In genomic region chr19:3194703-3195087, GRCh38 we compare ENCODE assay signal across 32 cellular contexts. TPM values are rescaled to one million over a fixed set of nuclear protein-coding genes. Genes with fewer than 3 reads are reported as not detected.
"Had no signal": no experiment of that assay in that cellular context is flagged by ENCODE, and none has a peak within 500 bp of the region (broad histone marks: within the 10 kb centered on the region; RNA-seq: fewer than 3 reads in every experiment).

No MANE protein-coding gene starts in this region.

- H3K27me3 Mint-ChIP-seq: dendritic cell treated with granulocyte-macrophage colony-stimulating factor and Interleukin-4, amounts not matched to agents 40 ng/mL and 50 ng/mL, for 4 days; effector memory CD8-positive, alpha-beta T cell; naive B cell; naive thymus-derived CD8-positive, alpha-beta T cell had no signal

- H3K9me3 Mint-ChIP-seq: dendritic cell treated with granulocyte-macrophage colony-stimulating factor and Interleukin-4, amounts not matched to agents 40 ng/mL and 50 ng/mL, for 4 days; effector memory CD8-positive, alpha-beta T cell; endodermal cell; mesothelial cell of epicardium; naive B cell; naive thymus-derived CD8-positive, alpha-beta T cell had no signal

- H3K9me3 ChIP-seq: esophagus squamous epithelium, gastrocnemius medialis, heart right ventricle, left lung, lower lobe of right lung, mucosa of descending colon had no signal

- H3K4me1 Mint-ChIP-seq: endodermal cell, mesothelial cell of epicardium had no signal

- H3K27ac ChIP-seq: epithelial cell of prostate, esophagus squamous epithelium, gastrocnemius medialis, heart right ventricle, left lung, lower lobe of right lung had no signal

- DNase-seq: cortex of kidney; effector CD8-positive, alpha-beta T cell; effector memory CD8-positive, alpha-beta T cell; endodermal cell; esophagus squamous epithelium; foreskin fibroblast; foreskin melanocyte; gastrocnemius medialis; glutamatergic neuron; head of caudate nucleus; heart right ventricle; hippocampal formation; left cardiac atrium; left lung; left ventricle myocardium superior; lower lobe of right lung; mesenchymal stem cell; mucosa of descending colon; naive B cell; naive thymus-derived CD8-positive, alpha-beta T cell had no signal

- FAIRE-seq: endometrium, islet of Langerhans, keratinocyte had no signal

- H3K4me3 Mint-ChIP-seq: dendritic cell treated with granulocyte-macrophage colony-stimulating factor and Interleukin-4, amounts not matched to agents 40 ng/mL and 50 ng/mL, for 4 days; effector memory CD8-positive, alpha-beta T cell; endodermal cell; mesothelial cell of epicardium; naive B cell; naive thymus-derived CD8-positive, alpha-beta T cell had no signal

- H3K27me3 ChIP-seq: esophagus squamous epithelium, gastrocnemius medialis, heart right ventricle, left lung had no signal

- H3K4me3 ChIP-seq: esophagus squamous epithelium, gastrocnemius medialis, heart right ventricle, left lung, lower lobe of right lung, mucosa of descending colon had no signal

- H3K27ac Mint-ChIP-seq: endodermal cell, mesothelial cell of epicardium had no signal

- ATAC-seq: effector memory CD8-positive, alpha-beta T cell; esophagus mucosa; gastrocnemius medialis; heart right ventricle; left cardiac atrium; left lung; left ventricle myocardium superior; lower lobe of right lung; mucosa of descending colon; naive thymus-derived CD8-positive, alpha-beta T cell had no signal

- H3K4me1 ChIP-seq: gastrocnemius medialis, heart right ventricle, lower lobe of right lung had no signal

RNA-seq across cellular contexts. Expression of gene S1PR4, which starts 16.1 kb away (rescaled TPM):
- total RNA-seq: endodermal cell, kidney epithelial cell, mesothelial cell of epicardium had no signal

RNA-seq across cellular contexts. Expression of gene CELF5, which starts 29.8 kb away (rescaled TPM):
- total RNA-seq: dermis microvascular lymphatic vessel endothelial cell, esophagus mucosa, esophagus squamous epithelium, gastrocnemius medialis, heart right ventricle, left ventricle myocardium superior, lower lobe of right lung, lung microvascular endothelial cell, mesenteric fat pad, myocyte had no signal

RNA-seq across cellular contexts. Expression of gene GNA15, which starts 58.9 kb away (rescaled TPM):
- total RNA-seq: endodermal cell, lung microvascular endothelial cell had no signal
